In genomic region chr9:134128727-134129679, GRCh38 we compare ENCODE assay signal across 1 cellular context.
TF ChIP-seq lines count a peak whose summit lies in the region.

No MANE protein-coding gene starts in this region.

TF ChIP-seq in GM23338, 12 proteins besides CTCF, POLR2A, EP300 and RAD21:
- no peak for TF ChIP-seq ZNF462 (CRISPR knock-in tag; IDR thresholded peaks at IDR 0.05)
